In genomic region chr7:98870071-98870651, GRCh38 we compare ENCODE assay signal across 8 cellular contexts. TPM values are rescaled to one million over a fixed set of nuclear protein-coding genes. Genes with fewer than 3 reads are reported as not detected.
DNase-seq lines count a peak whose midpoint lies in the region; ATAC-seq and TF ChIP-seq lines count a peak whose summit lies in the region.

No MANE protein-coding gene starts in this region.

- H3K27me3 Mint-ChIP-seq in activated CD4-positive, alpha-beta T cell treated with anti-CD3 and anti-CD28 coated beads, Interleukin-2, amount 10 ng/mL, durations not matched to agents 7 days and 5 days: peaks cover 25% of the 10 kb centered on the region
- peaks cover 2% of the 10 kb centered on the region for H3K27me3 Mint-ChIP-seq in memory B cell

- H4K20me1 ChIP-seq in DOHH2 (ENCODE audit: control insufficient read depth, insufficient read depth, low read depth, low read length): peaks cover 4% of the 10 kb centered on the region; the same call in 1 of the 2 replicates
- no peaks in the 10 kb centered on the region for H4K20me1 ChIP-seq in GM23248 (ENCODE audit: insufficient read depth)

- H3K79me2 ChIP-seq in DOHH2 (ENCODE audit: control insufficient read depth, low read length) (no peaks in the 10 kb centered on the region), GM23248 (ENCODE audit: insufficient read depth) (no peaks in the 10 kb centered on the region)

- H3K27me3 ChIP-seq in DOHH2 (ENCODE audit: control insufficient read depth, low read length) (peaks cover 40% of the 10 kb centered on the region), GM23248 (replicated peaks; ENCODE audit: insufficient read depth) (peaks cover 6% of the 10 kb centered on the region; the same call in 1 of the 2 replicates)

- DNase-seq in GM23248: peak; percentile 77
- peak; percentile 20 for DNase-seq in NCI-H1092 treated with DMSO at 0.1 percent for 48 hours (lab: John Stamatoyannopoulos, UW)
- peak; percentile 63 for DNase-seq in activated CD4-positive, alpha-beta T cell treated with anti-CD3 and anti-CD28 coated beads, Interleukin-2, amount 10 ng/mL, durations not matched to agents 7 days and 5 days
- peak; percentile 46 for DNase-seq in choroid plexus epithelial cell (ENCODE audit: low read depth)
- DNase-seq in memory B cell (ENCODE audit: low spot score in 2 of 2): peak; percentile 57 to 70
- DNase-seq in stimulated activated CD8-positive, alpha-beta memory T cell treated with anti-CD3 and anti-CD28 coated beads, Interleukin-15, amount 100 ng/mL, for 4 hours (ENCODE audit: low read depth in 2 of 2): peak; percentile 55 to 66

- peak overlapping the region; percentile 64 for H3K4me3 ChIP-seq in DOHH2 (ENCODE audit: low read length)
- H3K4me3 ChIP-seq in GM23248: peak overlapping the region; percentile 56
- H3K4me3 ChIP-seq in choroid plexus epithelial cell (ENCODE audit: low read depth, low read length): peak overlapping the region; percentile 47

- TF ChIP-seq CTCF in DOHH2 (IDR thresholded peaks at IDR 0.05; ENCODE audit: low read depth, low read length, poor library complexity, severe bottlenecking) (no peak), choroid plexus epithelial cell (conservative IDR thresholded peaks at IDR 0.05; ENCODE audit: low read depth, low read length) (no peak)

- H3K9me3 ChIP-seq in DOHH2 (ENCODE audit: control insufficient read depth, insufficient read depth, low read length) (no peaks in the 10 kb centered on the region), GM23248 (ENCODE audit: low read depth) (no peaks in the 10 kb centered on the region)

- H3K27ac Mint-ChIP-seq in activated CD4-positive, alpha-beta T cell treated with anti-CD3 and anti-CD28 coated beads, Interleukin-2, amount 10 ng/mL, durations not matched to agents 7 days and 5 days: no peak overlapping the region
- no peak overlapping the region for H3K27ac Mint-ChIP-seq in memory B cell

- POLR2A ChIA-PET in activated CD4-positive, alpha-beta T cell treated with anti-CD3 and anti-CD28 coated beads, Interleukin-2, amount 10 ng/mL, durations not matched to agents 7 days and 5 days (lab: Charles Lee): no interaction called here

- H3K9me2 ChIP-seq in DOHH2 (replicated peaks; ENCODE audit: control insufficient read depth, low read length): no peaks in the 10 kb centered on the region
- H3K9me2 ChIP-seq in GM23248 (ENCODE audit: insufficient read depth): no peaks in the 10 kb centered on the region

- no peaks in the 10 kb centered on the region for H3K9me3 Mint-ChIP-seq in activated CD4-positive, alpha-beta T cell treated with anti-CD3 and anti-CD28 coated beads, Interleukin-2, amount 10 ng/mL, durations not matched to agents 7 days and 5 days
- no peaks in the 10 kb centered on the region for H3K9me3 Mint-ChIP-seq in memory B cell

- peaks cover 5% of the 10 kb centered on the region for H3K4me1 Mint-ChIP-seq in activated CD4-positive, alpha-beta T cell treated with anti-CD3 and anti-CD28 coated beads, Interleukin-2, amount 10 ng/mL, durations not matched to agents 7 days and 5 days
- H3K4me1 Mint-ChIP-seq in memory B cell: peaks cover 4% of the 10 kb centered on the region

- H3K36me3 Mint-ChIP-seq in activated CD4-positive, alpha-beta T cell treated with anti-CD3 and anti-CD28 coated beads, Interleukin-2, amount 10 ng/mL, durations not matched to agents 7 days and 5 days (ENCODE audit: low read depth): no peaks in the 10 kb centered on the region
- no peaks in the 10 kb centered on the region for H3K36me3 Mint-ChIP-seq in memory B cell

- H3F3A ChIP-seq in DOHH2 (ENCODE audit: control insufficient read depth, insufficient read depth) (peaks cover 10% of the 10 kb centered on the region), GM23248 (ENCODE audit: insufficient read depth) (peaks cover 5% of the 10 kb centered on the region; the same call in 1 of the 2 replicates)

- peak overlapping the region; percentile 69 for H3K4me3 Mint-ChIP-seq in activated CD4-positive, alpha-beta T cell treated with anti-CD3 and anti-CD28 coated beads, Interleukin-2, amount 10 ng/mL, durations not matched to agents 7 days and 5 days
- peak overlapping the region; percentile 94 for H3K4me3 Mint-ChIP-seq in memory B cell

- ATAC-seq in memory B cell (ENCODE audit: low read depth): peak; percentile 90
- no peak for ATAC-seq in GM21528 (IDR thresholded peaks at IDR 0.05; ENCODE audit: low FRiP score, unreplicated experiment)

- peak overlapping the region; percentile 56; the same call in 1 of the 2 replicates for H2AFZ ChIP-seq in GM23248

- no peaks in the 10 kb centered on the region for H3K36me3 ChIP-seq in DOHH2 (ENCODE audit: control insufficient read depth, low read length)
- no peaks in the 10 kb centered on the region for H3K36me3 ChIP-seq in GM23248 (ENCODE audit: low read depth)

- H3K27ac ChIP-seq in DOHH2 (ENCODE audit: low read depth, low read length): 0 out of 2 replicates have a peak overlapping the region, but pooled peaks have one; percentile 17
- H3K27ac ChIP-seq in GM23248: no peak overlapping the region

- in situ Hi-C loops in GM23248 (cut with MboI): no loop called here

- H3K4me2 ChIP-seq in DOHH2 (ENCODE audit: low read length) (peak overlapping the region; percentile 84), GM23248 (ENCODE audit: unreplicated experiment) (peak overlapping the region; percentile 55)

- CTCF ChIA-PET in activated CD4-positive, alpha-beta T cell treated with anti-CD3 and anti-CD28 coated beads, Interleukin-2, amount 10 ng/mL, durations not matched to agents 7 days and 5 days (lab: Charles Lee): interaction anchor here (0.6 to 2.3 kb wide), 2 partner anchors 8 to 14 kb away, joined by 4 to 8 read pairs; partner anchors contain the start of gene TRRAP

- 2% methylated on average over 17 to 44 of the region's 44 CpGs for WGBS in GM23248 (ENCODE audit: low coverage in 1 of 2, low lambda C conversion rate in 2 of 2, missing lambda C conversion rate in 2 of 2), 2 experiments

- H3K4me1 ChIP-seq in DOHH2 (ENCODE audit: control insufficient read depth, low read length) (peaks cover 22% of the 10 kb centered on the region), GM23248 (ENCODE audit: insufficient read depth) (no peaks in the 10 kb centered on the region; the same call in 1 of the 2 replicates)

- no peak overlapping the region for H3K9ac ChIP-seq in GM23248

RNA-seq across cellular contexts. Expression of gene TMEM130, which starts 0.3 kb away (rescaled TPM):
- not detected in 2 replicates for total RNA-seq in GM23248 (2014; rRNA removed; shearing (Covaris generic))
- polyA plus RNA-seq in GM23248 (2016; fragmentation: Nextera tagmentation; extraction: Ambion mirVana): 0.18 and 0.40 TPM in 2 replicates
- not detected for total RNA-seq in activated CD4-positive, alpha-beta T cell treated with anti-CD3 and anti-CD28 coated beads, Interleukin-2, amount 10 ng/mL, durations not matched to agents 7 days and 5 days

RNA-seq across cellular contexts. Expression of gene TRRAP, which starts 8.2 kb away (rescaled TPM):
- 11.3 and 13.0 TPM in 2 replicates for total RNA-seq in GM23248 (2014; rRNA removed; shearing (Covaris generic))
- 3.7 and 4.8 TPM in 2 replicates for polyA plus RNA-seq in GM23248 (2016; fragmentation: Nextera tagmentation; extraction: Ambion mirVana)
- total RNA-seq in activated CD4-positive, alpha-beta T cell treated with anti-CD3 and anti-CD28 coated beads, Interleukin-2, amount 10 ng/mL, durations not matched to agents 7 days and 5 days: 10 to 100 TPM; 63.4 to 65.1 TPM

Comparison
In these comparisons a context has a peak if more than half of its experiments do, and no peak if none do; other contexts are left out.
1. DNase-seq: peak in every context shown above with its lines; median percentile 77 in GM23248; 64 in memory B cell; 63 in activated CD4-positive, alpha-beta T cell treated with anti-CD3 and anti-CD28 coated beads, Interleukin-2, amount 10 ng/mL, durations not matched to agents 7 days and 5 days; 60 in stimulated activated CD8-positive, alpha-beta memory T cell treated with anti-CD3 and anti-CD28 coated beads, Interleukin-15, amount 100 ng/mL, for 4 hours; 46 in choroid plexus epithelial cell; 20 in NCI-H1092 treated with DMSO at 0.1 percent for 48 hours.